In genomic region chr10:19762026-19762425, GRCh38 we compare ENCODE assay signal across 24 cellular contexts. TPM values are rescaled to one million over a fixed set of nuclear protein-coding genes. Genes with fewer than 3 reads are reported as not detected.
DNase-seq lines count a peak whose midpoint lies in the region; ATAC-seq, FAIRE-seq and TF ChIP-seq lines count a peak whose summit lies in the region.
"Had no signal": no experiment of that assay in that cellular context is flagged by ENCODE, and none has a peak within 500 bp of the region (broad histone marks: within the 10 kb centered on the region; RNA-seq: fewer than 3 reads in every experiment).

No MANE protein-coding gene starts in this region.

- CTCF ChIA-PET in mammary epithelial cell (lab: Charles Lee; ENCODE audit: low non-redundant PET) (no interaction called here), MCF 10A (lab: Yijun Ruan, JAX) (no interaction called here)

- peak; percentile 24 for DNase-seq in mammary epithelial cell
- DNase-seq in MCF 10A (ENCODE audit: unreplicated experiment) = no peak
- DNase-seq in bronchial epithelial cell (ENCODE audit: low read depth) = peak; percentile 69
- peak; percentile 52 for DNase-seq in iris pigment epithelial cell (ENCODE audit: low read depth)
- no peak for DNase-seq in uterus
- no peak for DNase-seq in activated effector memory CD4-positive, alpha-beta T cell treated with anti-CD3 and anti-CD28 coated beads, Interleukin-2, amount 50 U/mL, for 16 hours
- DNase-seq: 8988T; Calu3; CD8-positive, alpha-beta memory T cell; DMS153; GDM1; KBM-7; NCI-H1105; NCI-H2029 treated with DMSO at 0.1 percent for 48 hours; NCI-H226; NCI-H510A treated with DMSO at 0.1 percent for 48 hours; NCI-H748 treated with DMSO at 0.1 percent for 48 hours; NK-92 treated with Interleukin-12 subunit alpha and Interleukin-12 subunit beta, amount 100 ng/mL, for 24 hours; SJCRH30 had no signal

- no peak overlapping the region for H3K27ac Mint-ChIP-seq in MCF 10A (ENCODE audit: low read depth, unreplicated experiment)
- H3K27ac Mint-ChIP-seq: CD8-positive, alpha-beta memory T cell had no signal

- H3K27me3 ChIP-seq in mammary epithelial cell (ENCODE audit: insufficient read depth, low read length) (no peaks in the 10 kb centered on the region), bronchial epithelial cell (ENCODE audit: control insufficient read depth, insufficient read depth, low read length) (no peaks in the 10 kb centered on the region), uterus (no peaks in the 10 kb centered on the region)
- H3K27me3 ChIP-seq: SJCRH30 had no signal

- no peak for TF ChIP-seq POLR2A in uterus (IDR thresholded peaks at IDR 0.05)

- no peaks in the 10 kb centered on the region for H3K4me1 Mint-ChIP-seq in MCF 10A (ENCODE audit: insufficient read depth, unreplicated experiment)
- H3K4me1 Mint-ChIP-seq: CD8-positive, alpha-beta memory T cell had no signal

- H3K36me3 Mint-ChIP-seq in MCF 10A (ENCODE audit: insufficient read depth, unreplicated experiment) = no peaks in the 10 kb centered on the region
- H3K36me3 Mint-ChIP-seq: CD8-positive, alpha-beta memory T cell had no signal

- H3K27ac ChIP-seq in mammary epithelial cell (ENCODE audit: insufficient read depth, low read depth, low read length) = no peak overlapping the region
- H3K27ac ChIP-seq in uterus = peak overlapping the region; percentile 5 to 33
- H3K27ac ChIP-seq: C4-2B, HL-60, SJCRH30 had no signal

- H3K4me1 ChIP-seq in mammary epithelial cell (ENCODE audit: insufficient read depth, low read length) (no peaks in the 10 kb centered on the region), uterus (no peaks in the 10 kb centered on the region)
- H3K4me1 ChIP-seq: SJCRH30 had no signal

- no peak overlapping the region for H3K4me2 ChIP-seq in mammary epithelial cell (ENCODE audit: insufficient read depth, low read depth, low read length)

- no peaks in the 10 kb centered on the region for H3K9me3 Mint-ChIP-seq in MCF 10A (ENCODE audit: unreplicated experiment)

- dilution Hi-C loops in mammary epithelial cell (cut with HindIII; ENCODE audit: low sequenced_read_pairs) = no loop called here

- H3K27me3 Mint-ChIP-seq in MCF 10A (ENCODE audit: insufficient read depth, unreplicated experiment) = no peaks in the 10 kb centered on the region
- H3K27me3 Mint-ChIP-seq: CD8-positive, alpha-beta memory T cell had no signal

- H3K9me3 ChIP-seq in mammary epithelial cell (replicated peaks; ENCODE audit: insufficient read depth, low read length) (no peaks in the 10 kb centered on the region), uterus (no peaks in the 10 kb centered on the region)
- H3K9me3 ChIP-seq: SJCRH30 had no signal

- intact Hi-C loops in mammary epithelial cell (cut with micrococcal nuclease) = no loop called here
- intact Hi-C loops in MCF 10A (cut with micrococcal nuclease) = no loop called here
- intact Hi-C loops in uterus (cut with DNase I; ENCODE audit: low total_unique reads) = no loop called here

- H2AFZ ChIP-seq in mammary epithelial cell (ENCODE audit: low read depth, low read length) = no peak overlapping the region

- no peak for TF ChIP-seq CTCF in mammary epithelial cell (conservative IDR thresholded peaks at IDR 0.05 in 1 of 2, IDR thresholded peaks at IDR 0.05 in 1 of 2; ENCODE audit: extremely low read depth in 1 of 2, insufficient read depth in 1 of 2, low read depth in 1 of 2, low read length in 2 of 2)
- no peak for TF ChIP-seq CTCF in MCF 10A (IDR thresholded peaks at IDR 0.05; ENCODE audit: unreplicated experiment)
- no peak for TF ChIP-seq CTCF in bronchial epithelial cell (IDR thresholded peaks at IDR 0.05; ENCODE audit: insufficient read depth, low read length, severe bottlenecking)
- no peak for TF ChIP-seq CTCF in uterus (IDR thresholded peaks at IDR 0.05)

- in situ Hi-C loops in mammary epithelial cell (cut with MboI; ENCODE audit: low sequenced_read_pairs in 2 of 2) = no loop called here

- BruUV-seq in mammary epithelial cell (replicated peaks; lab: Mats Ljungman, UMichigan) (no TSS peak), MCF 10A (replicated peaks; lab: Mats Ljungman, UMichigan) (no TSS peak)

- no peak overlapping the region for H3K9ac ChIP-seq in mammary epithelial cell (ENCODE audit: insufficient read depth, low read length)

- H4K20me1 ChIP-seq in mammary epithelial cell (ENCODE audit: insufficient read depth, low read length) = no peaks in the 10 kb centered on the region

- H3K4me3 ChIP-seq in mammary epithelial cell (replicated peaks in 1 of 3; ENCODE audit: insufficient read depth in 1 of 3, low read depth in 2 of 3, low read length in 3 of 3) (no peak overlapping the region), bronchial epithelial cell (ENCODE audit: low read depth, low read length) (no peak overlapping the region), uterus (no peak overlapping the region)
- H3K4me3 ChIP-seq: SJCRH30 had no signal

- no peak for FAIRE-seq in bronchial epithelial cell (lab: Jason Lieb, UNC)

- H3K79me2 ChIP-seq in mammary epithelial cell (ENCODE audit: insufficient read depth, low read length) = no peaks in the 10 kb centered on the region

- ATAC-seq in HG02938 (IDR thresholded peaks at IDR 0.05; ENCODE audit: unreplicated experiment) (no peak), HG03442 (IDR thresholded peaks at IDR 0.05; ENCODE audit: unreplicated experiment) (no peak)
- ATAC-seq: Panc1 had no signal

- 39% methylated on average over 1 of the region's 1 CpG for WGBS in mammary epithelial cell (ENCODE audit: low coverage, missing lambda C conversion rate)

- H3K4me3 Mint-ChIP-seq in MCF 10A (ENCODE audit: unreplicated experiment) = no peak overlapping the region
- H3K4me3 Mint-ChIP-seq: CD8-positive, alpha-beta memory T cell had no signal

- H3K36me3 ChIP-seq in mammary epithelial cell (ENCODE audit: insufficient read depth, low read length) (no peaks in the 10 kb centered on the region), bronchial epithelial cell (ENCODE audit: control insufficient read depth, insufficient read depth, low read length) (no peaks in the 10 kb centered on the region), uterus (no peaks in the 10 kb centered on the region)
- H3K36me3 ChIP-seq: SJCRH30 had no signal

- POLR2A ChIA-PET in MCF 10A (lab: Yijun Ruan, JAX) = interaction anchor here (0.8 kb wide), 1 partner anchor 24 kb away, joined by 3 read pairs; no protein-coding TSS in a partner anchor

RNA-seq across cellular contexts. Expression of gene PLXDC2, which starts 54.2 kb away (rescaled TPM):
- total RNA-seq in mammary epithelial cell (100 to 1,000 TPM in 1 of 2 donors, 10 to 100 TPM in 1; 20.0 to 124 TPM), MCF 10A (2022) (10.6 and 23.3 TPM in 2 replicates), bronchial epithelial cell (1.3 and 3.3 TPM in 2 replicates), uterus (10 to 100 TPM; 39.4 to 59.2 (median 52.2) TPM)
- polyA plus RNA-seq in mammary epithelial cell = 13.0 TPM
- 24.5 TPM for polyA minus RNA-seq in mammary epithelial cell
- total RNA-seq: Calu3 had no signal

Comparison
In these comparisons a context has a peak if more than half of its experiments do, and no peak if none do; other contexts are left out.
1. DNase-seq: peak in mammary epithelial cell (single experiment), bronchial epithelial cell (single experiment) and iris pigment epithelial cell (single experiment); none in MCF 10A (single experiment), uterus (0 of 2) and activated effector memory CD4-positive, alpha-beta T cell treated with anti-CD3 and anti-CD28 coated beads, Interleukin-2, amount 50 U/mL, for 16 hours (single experiment).